33 cellular contexts compared by ENCODE assay signal in the genomic region with DNA sequence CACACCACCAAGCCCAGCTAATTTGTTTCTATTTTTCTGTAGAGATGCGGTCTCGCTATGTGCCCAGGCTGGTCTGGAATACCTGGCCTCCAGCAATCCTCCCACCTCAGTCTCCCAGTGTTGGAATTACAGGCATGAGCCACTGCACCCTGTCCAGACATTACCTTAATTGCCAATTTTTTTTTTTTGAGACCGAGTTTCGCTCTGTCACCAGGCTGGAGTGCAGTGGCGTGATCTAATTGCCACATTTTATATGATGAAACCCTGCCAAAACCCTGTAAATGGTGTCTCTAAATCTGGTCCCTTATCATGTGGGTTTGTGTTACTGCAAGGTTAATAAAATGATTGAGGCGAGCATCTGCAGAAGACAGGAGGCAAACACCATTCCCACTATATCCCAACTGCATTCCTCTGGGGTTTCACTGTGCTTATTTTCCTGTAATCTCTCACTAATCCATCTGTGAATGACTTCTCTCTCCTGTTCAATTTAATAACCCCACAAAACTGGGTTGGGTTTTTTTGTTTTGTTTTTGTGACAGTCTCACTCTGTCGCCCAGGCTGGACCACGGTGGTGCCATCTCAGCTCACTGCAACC.
"Had no signal": no experiment of that assay in that cellular context is flagged by ENCODE, and none has a peak within 500 bp of the region (broad histone marks: within the 10 kb centered on the region; RNA-seq: fewer than 3 reads in every experiment).

No MANE protein-coding gene starts in this region.

- H3K27ac Mint-ChIP-seq: activated B cell treated with CpG ODN at 0.5 μM for 24 hours; activated CD4-positive, alpha-beta T cell treated with anti-CD3 and anti-CD28 coated beads, Interleukin-2, amount 10 ng/mL, durations not matched to agents 7 days and 5 days; activated naive CD4-positive, alpha-beta T cell treated with anti-CD3 and anti-CD28 coated beads for 36 hours; activated naive CD8-positive, alpha-beta T cell treated with anti-CD3 and anti-CD28 coated beads for 36 hours; activated T-cell treated with anti-CD3 and anti-CD28 coated beads, Interleukin-2, amount 50 U/mL, for 24 hours; T-helper 1 cell treated with Interleukin-12 subunit alpha and Interleukin-12 subunit beta and Interleukin-4 antibody, amounts not matched to agents 30 μg/mL and 1 μg/mL, for 36 hours; T-helper 2 cell treated with Interferon-gamma antibody and Interleukin-4, amounts not matched to agents 5 μg/mL and 100 μg/mL, for 36 hours had no signal

- H3K27me3 Mint-ChIP-seq: activated B cell treated with CpG ODN at 0.5 μM for 24 hours; activated CD4-positive, alpha-beta memory T cell treated with anti-CD3 and anti-CD28 coated beads, Interleukin-2, amount 10 ng/mL, durations not matched to agents 7 days and 5 days; activated CD4-positive, alpha-beta T cell treated with anti-CD3 and anti-CD28 coated beads for 36 hours; activated CD4-positive, alpha-beta T cell treated with anti-CD3 and anti-CD28 coated beads, Interleukin-2, amount 10 ng/mL, durations not matched to agents 7 days and 5 days; activated CD8-positive, alpha-beta memory T cell treated with anti-CD3 and anti-CD28 coated beads, Interleukin-2, amount 10 ng/mL, durations not matched to agents 7 days and 5 days; activated naive CD8-positive, alpha-beta T cell treated with anti-CD3 and anti-CD28 coated beads for 36 hours; activated T-cell treated with anti-CD3 and anti-CD28 coated beads, Interleukin-2, amount 50 U/mL, for 24 hours had no signal

- H3K36me3 ChIP-seq: breast epithelium had no signal

- ATAC-seq: activated CD4-positive, alpha-beta T cell treated with anti-CD3 and anti-CD28 coated beads for 36 hours; activated CD8-positive, alpha-beta T cell treated with anti-CD3 and anti-CD28 coated beads, Interleukin-2, amount 10 ng/mL, durations not matched to agents 7 days and 5 days; body of pancreas had no signal

- DNase-seq: activated B cell treated with CpG ODN at 0.5 μM for 24 hours; activated CD4-positive, alpha-beta memory T cell treated with anti-CD3 and anti-CD28 coated beads, Interleukin-2, amount 10 ng/mL, durations not matched to agents 7 days and 5 days; activated CD4-positive, alpha-beta T cell treated with anti-CD3 and anti-CD28 coated beads for 1 hour; activated CD4-positive, alpha-beta T cell treated with anti-CD3 and anti-CD28 coated beads for 36 hours; activated CD4-positive, alpha-beta T cell treated with anti-CD3 and anti-CD28 coated beads for 48 hours; activated CD4-positive, alpha-beta T cell treated with anti-CD3 and anti-CD28 coated beads, Interleukin-2, amount 10 ng/mL, durations not matched to agents 7 days and 5 days; activated CD4-positive, alpha-beta T cell treated with anti-CD3 and anti-CD28 coated beads, Interleukin-2, amount 50 U/mL, for 48 hours; activated CD8-positive, alpha-beta memory T cell treated with anti-CD3 and anti-CD28 coated beads for 24 hours; activated CD8-positive, alpha-beta memory T cell treated with anti-CD3 and anti-CD28 coated beads, Interleukin-2, amount 10 ng/mL, durations not matched to agents 7 days and 5 days; activated CD8-positive, alpha-beta memory T cell treated with anti-CD3 and anti-CD28 coated beads, Interleukin-2, amount 50 U/mL, for 48 hours; activated CD8-positive, alpha-beta T cell treated with anti-CD3 and anti-CD28 coated beads, Interleukin-2, amount 10 ng/mL, durations not matched to agents 7 days and 5 days; activated effector memory CD4-positive, alpha-beta T cell treated with anti-CD3 and anti-CD28 coated beads, Interleukin-2, amount 50 U/mL, for 16 hours; activated gamma-delta T cell treated with Interleukin-2 at 50 U/mL for 16 hours; activated naive CD4-positive, alpha-beta T cell; activated naive CD4-positive, alpha-beta T cell treated with anti-CD3 and anti-CD28 coated beads for 36 hours; activated naive CD4-positive, alpha-beta T cell treated with anti-CD3 and anti-CD28 coated beads, Interleukin-2, amount 50 U/mL, for 16 hours; activated naive CD8-positive, alpha-beta T cell treated with anti-CD3 and anti-CD28 coated beads for 36 hours; activated T-cell treated with anti-CD3 and anti-CD28 coated beads, Interleukin-2, amount 50 U/mL, for 24 hours; adrenal gland; amniotic stem cell; aorta; body of pancreas; brain microvascular endothelial cell; central memory CD4-positive, alpha-beta T cell; cerebellar nuclear complex; SW 1271; T-helper 1 cell; T-helper 2 cell; T-helper 9 cell had no signal

- H3K27me3 ChIP-seq: adrenal gland, body of pancreas, brain microvascular endothelial cell, breast epithelium had no signal

- H3K4me3 ChIP-seq: adrenal gland, body of pancreas, breast epithelium had no signal

- H3K27ac ChIP-seq: adrenal gland, body of pancreas, brain microvascular endothelial cell, breast epithelium, VCaP had no signal

- H3K4me3 Mint-ChIP-seq: activated B cell treated with CpG ODN at 0.5 μM for 24 hours; activated CD4-positive, alpha-beta memory T cell treated with anti-CD3 and anti-CD28 coated beads, Interleukin-2, amount 10 ng/mL, durations not matched to agents 7 days and 5 days; activated CD4-positive, alpha-beta T cell treated with anti-CD3 and anti-CD28 coated beads for 36 hours; activated CD4-positive, alpha-beta T cell treated with anti-CD3 and anti-CD28 coated beads, Interleukin-2, amount 10 ng/mL, durations not matched to agents 7 days and 5 days; activated CD8-positive, alpha-beta memory T cell treated with anti-CD3 and anti-CD28 coated beads, Interleukin-2, amount 10 ng/mL, durations not matched to agents 7 days and 5 days; activated CD8-positive, alpha-beta T cell treated with anti-CD3 and anti-CD28 coated beads, Interleukin-2, amount 10 ng/mL, durations not matched to agents 7 days and 5 days; activated naive CD4-positive, alpha-beta T cell treated with anti-CD3 and anti-CD28 coated beads for 36 hours; activated naive CD8-positive, alpha-beta T cell treated with anti-CD3 and anti-CD28 coated beads for 36 hours; activated T-cell treated with anti-CD3 and anti-CD28 coated beads, Interleukin-2, amount 50 U/mL, for 24 hours; T-helper 1 cell treated with Interleukin-12 subunit alpha and Interleukin-12 subunit beta and Interleukin-4 antibody, amounts not matched to agents 30 μg/mL and 1 μg/mL, for 36 hours; T-helper 2 cell treated with Interferon-gamma antibody and Interleukin-4, amounts not matched to agents 5 μg/mL and 100 μg/mL, for 36 hours had no signal

- H3K9me3 ChIP-seq: body of pancreas had no signal

- H3K4me1 Mint-ChIP-seq: activated B cell treated with CpG ODN at 0.5 μM for 24 hours had no signal

- H3K4me1 ChIP-seq: body of pancreas, breast epithelium had no signal
